ENCODE assay signal across 32 cellular contexts in genomic region chr12:19645823-19646222, GRCh38.
"Had no signal": no experiment of that assay in that cellular context is flagged by ENCODE, and none has a peak within 500 bp of the region (broad histone marks: within the 10 kb centered on the region; RNA-seq: fewer than 3 reads in every experiment).

No MANE protein-coding gene starts in this region.

- H3K27ac ChIP-seq: adrenal gland, body of pancreas, brain microvascular endothelial cell, breast epithelium, VCaP had no signal

- FAIRE-seq: astrocyte, TTC549 had no signal

- H3K36me3 ChIP-seq: adrenal gland, brain microvascular endothelial cell, breast epithelium had no signal

- H3K9me3 ChIP-seq: adrenal gland, body of pancreas, breast epithelium had no signal

- H3K27me3 ChIP-seq: adrenal gland, body of pancreas, brain microvascular endothelial cell, breast epithelium had no signal

- ATAC-seq: activated CD8-positive, alpha-beta T cell treated with anti-CD3 and anti-CD28 coated beads for 36 hours; activated T-cell treated with anti-CD3 and anti-CD28 coated beads, Interleukin-2, amount 50 U/mL, for 4 hours; activated T-cell treated with anti-CD3 and anti-CD28 coated beads, Interleukin-2, amount 50 U/mL, for 72 hours; activated T-helper 17 cell treated with anti-CD3 and anti-CD28 coated beads, Interleukin-2, amount 50 U/mL, for 72 hours; body of pancreas had no signal

- DNase-seq: activated B cell treated with CpG ODN at 0.5 μM for 24 hours; activated CD4-positive, alpha-beta memory T cell treated with anti-CD3 and anti-CD28 coated beads for 36 hours; activated CD4-positive, alpha-beta T cell treated with anti-CD3 and anti-CD28 coated beads for 4 hours; activated CD4-positive, alpha-beta T cell treated with anti-CD3 and anti-CD28 coated beads, Interleukin-2, amount 10 ng/mL, durations not matched to agents 24 days and 14 days; activated CD4-positive, alpha-beta T cell treated with anti-CD3 and anti-CD28 coated beads, Interleukin-2, amount 50 U/mL, for 1 hour; activated CD4-positive, alpha-beta T cell treated with anti-CD3 and anti-CD28 coated beads, Interleukin-2, amount 50 U/mL, for 4 hours; activated CD4-positive, CD25-positive, alpha-beta regulatory T cell treated with anti-CD3 and anti-CD28 coated beads, Interleukin-2, amount 50 U/mL, for 72 hours; activated CD8-positive, alpha-beta memory T cell treated with anti-CD3 and anti-CD28 coated beads, Interleukin-2, amount 50 U/mL, for 4 hours; activated CD8-positive, alpha-beta T cell treated with anti-CD3 and anti-CD28 coated beads for 36 hours; activated effector memory CD4-positive, alpha-beta T cell treated with anti-CD3 and anti-CD28 coated beads, Interleukin-2, amount 50 U/mL, for 16 hours; activated gamma-delta T cell treated with Interleukin-2 at 50 U/mL for 16 hours; activated naive CD4-positive, alpha-beta T cell; activated naive CD4-positive, alpha-beta T cell treated with anti-CD3 and anti-CD28 coated beads for 36 hours; activated naive CD4-positive, alpha-beta T cell treated with anti-CD3 and anti-CD28 coated beads, Interleukin-2, amount 50 U/mL, for 16 hours; activated naive CD8-positive, alpha-beta T cell treated with anti-CD3 and anti-CD28 coated beads for 36 hours; activated T-cell treated with anti-CD3 and anti-CD28 coated beads for 4 hours; activated T-cell treated with anti-CD3 and anti-CD28 coated beads, Interleukin-2, amount 50 U/mL, for 1 hour; activated T-cell treated with anti-CD3 and anti-CD28 coated beads, Interleukin-2, amount 50 U/mL, for 4 hours; activated T-cell treated with anti-CD3 and anti-CD28 coated beads, Interleukin-2, amount 50 U/mL, for 72 hours; adrenal gland; amniotic stem cell; aorta; body of pancreas; brain microvascular endothelial cell; central memory CD4-positive, alpha-beta T cell; T-helper 2 cell; T-helper 9 cell had no signal

- H3K4me3 ChIP-seq: adrenal gland, body of pancreas, breast epithelium had no signal

- H3K4me1 ChIP-seq: body of pancreas, breast epithelium had no signal
